ENCODE assay signal across 1 cellular context in the genomic region with DNA sequence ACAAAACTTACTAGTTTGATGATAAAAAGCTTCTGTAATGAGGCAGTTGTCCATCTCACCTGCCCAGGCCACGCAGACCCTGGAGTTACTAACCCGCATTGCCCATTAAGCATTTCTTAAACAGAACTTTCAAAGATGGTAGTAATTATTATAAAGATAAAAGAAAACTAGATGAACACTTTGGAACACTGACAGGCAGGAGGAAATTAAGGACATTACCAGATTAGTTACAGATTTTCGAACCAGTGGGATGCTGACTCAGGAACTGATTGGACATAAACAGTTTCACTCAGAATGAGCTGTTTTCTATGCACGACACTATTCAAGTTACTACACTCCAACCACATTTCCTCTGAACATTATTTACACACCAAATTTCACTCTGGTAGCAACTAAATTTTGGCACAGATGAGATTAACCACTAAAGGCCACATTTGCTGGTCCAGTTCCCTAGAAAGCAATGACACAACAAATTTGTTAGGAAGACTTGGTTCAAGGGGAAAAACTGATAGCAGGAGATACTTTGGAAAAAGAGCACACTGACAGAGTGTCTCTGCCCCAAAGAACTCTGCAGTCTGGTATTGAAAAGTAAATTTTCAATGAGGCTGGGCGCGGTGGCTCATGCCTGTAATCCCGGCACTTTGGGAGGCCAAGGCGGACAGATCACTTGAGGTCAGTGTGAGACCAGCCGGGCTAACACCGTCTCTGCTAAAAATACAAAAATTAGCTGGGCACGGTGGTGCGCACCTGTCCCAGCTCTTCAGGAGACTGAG.
TF ChIP-seq lines count a peak whose summit lies in the region.

No MANE protein-coding gene starts in this region.

TF ChIP-seq in HepG2, 621 proteins besides CTCF, POLR2A, EP300 and RAD21 (continued from another document and continues in another):
- TF ChIP-seq, protein P1, sequence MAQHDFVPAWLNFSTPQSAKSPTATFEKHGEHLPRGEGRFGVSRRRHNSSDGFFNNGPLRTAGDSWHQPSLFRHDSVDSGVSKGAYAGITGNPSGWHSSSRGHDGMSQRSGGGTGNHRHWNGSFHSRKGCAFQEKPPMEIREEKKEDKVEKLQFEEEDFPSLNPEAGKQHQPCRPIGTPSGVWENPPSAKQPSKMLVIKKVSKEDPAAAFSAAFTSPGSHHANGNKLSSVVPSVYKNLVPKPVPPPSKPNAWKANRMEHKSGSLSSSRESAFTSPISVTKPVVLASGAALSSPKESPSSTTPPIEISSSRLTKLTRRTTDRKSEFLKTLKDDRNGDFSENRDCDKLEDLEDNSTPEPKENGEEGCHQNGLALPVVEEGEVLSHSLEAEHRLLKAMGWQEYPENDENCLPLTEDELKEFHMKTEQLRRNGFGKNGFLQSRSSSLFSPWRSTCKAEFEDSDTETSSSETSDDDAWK (CRISPR knock-in tag; IDR thresholded peaks at IDR 0.05) = no peak
- TF ChIP-seq ZNF891 (CRISPR knock-in tag; IDR thresholded peaks at IDR 0.05) = no peak
- TF ChIP-seq GABPB1 (CRISPR knock-in tag; IDR thresholded peaks at IDR 0.05) = 0 out of 2 replicates have a peak, but pooled peaks have one; percentile 21
- no peak for TF ChIP-seq MAZ (IDR thresholded peaks at IDR 0.05; ENCODE audit: borderline replicate concordance, low read depth, low read length)
- no peak for TF ChIP-seq MAZ (CRISPR knock-in tag; IDR thresholded peaks at IDR 0.05; ENCODE audit: low read depth)
- no peak for TF ChIP-seq HIVEP1 (CRISPR knock-in tag; IDR thresholded peaks at IDR 0.05)
- no peak for TF ChIP-seq HOXD1 (CRISPR knock-in tag; IDR thresholded peaks at IDR 0.05)
- TF ChIP-seq RNF2 (conservative IDR thresholded peaks at IDR 0.05; ENCODE audit: low read depth) = no peak
- no peak for TF ChIP-seq SP2 (CRISPR knock-in tag; IDR thresholded peaks at IDR 0.05)
- TF ChIP-seq ZNF788 (CRISPR knock-in tag; IDR thresholded peaks at IDR 0.05; ENCODE audit: borderline replicate concordance) = no peak
- no peak for TF ChIP-seq ZNF431 (CRISPR knock-in tag; IDR thresholded peaks at IDR 0.05; ENCODE audit: borderline replicate concordance, low read depth)
- TF ChIP-seq ZBTB21 (CRISPR knock-in tag; IDR thresholded peaks at IDR 0.05) = no peak
- TF ChIP-seq, protein P2, sequence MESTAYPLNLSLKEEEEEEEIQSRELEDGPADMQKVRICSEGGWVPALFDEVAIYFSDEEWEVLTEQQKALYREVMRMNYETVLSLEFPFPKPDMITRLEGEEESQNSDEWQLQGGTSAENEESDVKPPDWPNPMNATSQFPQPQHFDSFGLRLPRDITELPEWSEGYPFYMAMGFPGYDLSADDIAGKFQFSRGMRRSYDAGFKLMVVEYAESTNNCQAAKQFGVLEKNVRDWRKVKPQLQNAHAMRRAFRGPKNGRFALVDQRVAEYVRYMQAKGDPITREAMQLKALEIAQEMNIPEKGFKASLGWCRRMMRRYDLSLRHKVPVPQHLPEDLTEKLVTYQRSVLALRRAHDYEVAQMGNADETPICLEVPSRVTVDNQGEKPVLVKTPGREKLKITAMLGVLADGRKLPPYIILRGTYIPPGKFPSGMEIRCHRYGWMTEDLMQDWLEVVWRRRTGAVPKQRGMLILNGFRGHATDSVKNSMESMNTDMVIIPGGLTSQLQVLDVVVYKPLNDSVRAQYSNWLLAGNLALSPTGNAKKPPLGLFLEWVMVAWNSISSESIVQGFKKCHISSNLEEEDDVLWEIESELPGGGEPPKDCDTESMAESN (CRISPR knock-in tag; conservative IDR thresholded peaks at IDR 0.05) = no peak
- no peak for TF ChIP-seq TEAD3 (CRISPR knock-in tag; optimal IDR thresholded peaks at IDR 0.05; ENCODE audit: borderline replicate concordance)
- TF ChIP-seq, protein P3, sequence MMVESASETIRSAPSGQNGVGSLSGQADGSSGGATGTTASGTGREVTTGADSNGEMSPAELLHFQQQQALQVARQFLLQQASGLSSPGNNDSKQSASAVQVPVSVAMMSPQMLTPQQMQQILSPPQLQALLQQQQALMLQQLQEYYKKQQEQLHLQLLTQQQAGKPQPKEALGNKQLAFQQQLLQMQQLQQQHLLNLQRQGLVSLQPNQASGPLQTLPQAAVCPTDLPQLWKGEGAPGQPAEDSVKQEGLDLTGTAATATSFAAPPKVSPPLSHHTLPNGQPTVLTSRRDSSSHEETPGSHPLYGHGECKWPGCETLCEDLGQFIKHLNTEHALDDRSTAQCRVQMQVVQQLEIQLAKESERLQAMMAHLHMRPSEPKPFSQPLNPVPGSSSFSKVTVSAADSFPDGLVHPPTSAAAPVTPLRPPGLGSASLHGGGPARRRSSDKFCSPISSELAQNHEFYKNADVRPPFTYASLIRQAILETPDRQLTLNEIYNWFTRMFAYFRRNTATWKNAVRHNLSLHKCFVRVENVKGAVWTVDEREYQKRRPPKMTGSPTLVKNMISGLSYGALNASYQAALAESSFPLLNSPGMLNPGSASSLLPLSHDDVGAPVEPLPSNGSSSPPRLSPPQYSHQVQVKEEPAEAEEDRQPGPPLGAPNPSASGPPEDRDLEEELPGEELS (CRISPR knock-in tag; IDR thresholded peaks at IDR 0.05) = no peak
- no peak for TF ChIP-seq PLRG1 (conservative IDR thresholded peaks at IDR 0.05)
- TF ChIP-seq CC2D1A (CRISPR knock-in tag; IDR thresholded peaks at IDR 0.05) = no peak
- no peak for TF ChIP-seq BHLHE40 (IDR thresholded peaks at IDR 0.05; ENCODE audit: low read length)
- no peak for TF ChIP-seq GATA4 (IDR thresholded peaks at IDR 0.05; ENCODE audit: borderline replicate concordance, low read depth)
- TF ChIP-seq, protein P4, sequence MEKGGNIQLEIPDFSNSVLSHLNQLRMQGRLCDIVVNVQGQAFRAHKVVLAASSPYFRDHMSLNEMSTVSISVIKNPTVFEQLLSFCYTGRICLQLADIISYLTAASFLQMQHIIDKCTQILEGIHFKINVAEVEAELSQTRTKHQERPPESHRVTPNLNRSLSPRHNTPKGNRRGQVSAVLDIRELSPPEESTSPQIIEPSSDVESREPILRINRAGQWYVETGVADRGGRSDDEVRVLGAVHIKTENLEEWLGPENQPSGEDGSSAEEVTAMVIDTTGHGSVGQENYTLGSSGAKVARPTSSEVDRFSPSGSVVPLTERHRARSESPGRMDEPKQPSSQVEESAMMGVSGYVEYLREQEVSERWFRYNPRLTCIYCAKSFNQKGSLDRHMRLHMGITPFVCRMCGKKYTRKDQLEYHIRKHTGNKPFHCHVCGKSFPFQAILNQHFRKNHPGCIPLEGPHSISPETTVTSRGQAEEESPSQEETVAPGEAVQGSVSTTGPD (CRISPR knock-in tag; IDR thresholded peaks at IDR 0.05) = no peak
- no peak for TF ChIP-seq ZNF33A (CRISPR knock-in tag; IDR thresholded peaks at IDR 0.05; ENCODE audit: borderline replicate concordance)
- TF ChIP-seq ZBTB8A (CRISPR knock-in tag; IDR thresholded peaks at IDR 0.05; ENCODE audit: borderline replicate concordance, low read depth) = no peak
- TF ChIP-seq JDP2 (CRISPR knock-in tag; IDR thresholded peaks at IDR 0.05; ENCODE audit: borderline replicate concordance) = no peak
- no peak for TF ChIP-seq MED13 (CRISPR knock-in tag; IDR thresholded peaks at IDR 0.05)
- TF ChIP-seq PAF1 (CRISPR knock-in tag; IDR thresholded peaks at IDR 0.05) = peak; percentile 6; the same call in 1 of the 2 replicates
- TF ChIP-seq MIXL1 (CRISPR knock-in tag; IDR thresholded peaks at IDR 0.05) = no peak
- no peak for TF ChIP-seq HNRNPL (IDR thresholded peaks at IDR 0.05; ENCODE audit: low read depth, low read length)
- TF ChIP-seq, protein P5, sequence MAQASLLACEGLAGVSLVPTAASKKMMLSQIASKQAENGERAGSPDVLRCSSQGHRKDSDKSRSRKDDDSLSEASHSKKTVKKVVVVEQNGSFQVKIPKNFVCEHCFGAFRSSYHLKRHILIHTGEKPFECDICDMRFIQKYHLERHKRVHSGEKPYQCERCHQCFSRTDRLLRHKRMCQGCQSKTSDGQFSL (CRISPR knock-in tag; IDR thresholded peaks at IDR 0.05) = no peak
- TF ChIP-seq, protein P6, sequence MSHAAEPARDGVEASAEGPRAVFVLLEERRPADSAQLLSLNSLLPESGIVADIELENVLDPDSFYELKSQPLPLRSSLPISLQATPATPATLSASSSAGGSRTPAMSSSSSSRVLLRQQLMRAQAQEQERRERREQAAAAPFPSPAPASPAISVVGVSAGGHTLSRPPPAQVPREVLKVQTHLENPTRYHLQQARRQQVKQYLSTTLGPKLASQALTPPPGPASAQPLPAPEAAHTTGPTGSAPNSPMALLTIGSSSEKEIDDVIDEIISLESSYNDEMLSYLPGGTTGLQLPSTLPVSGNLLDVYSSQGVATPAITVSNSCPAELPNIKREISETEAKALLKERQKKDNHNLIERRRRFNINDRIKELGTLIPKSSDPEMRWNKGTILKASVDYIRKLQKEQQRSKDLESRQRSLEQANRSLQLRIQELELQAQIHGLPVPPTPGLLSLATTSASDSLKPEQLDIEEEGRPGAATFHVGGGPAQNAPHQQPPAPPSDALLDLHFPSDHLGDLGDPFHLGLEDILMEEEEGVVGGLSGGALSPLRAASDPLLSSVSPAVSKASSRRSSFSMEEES (CRISPR knock-in tag; IDR thresholded peaks at IDR 0.05) = no peak
- TF ChIP-seq NFE2L2 (IDR thresholded peaks at IDR 0.05; ENCODE audit: low read length) = peak; percentile 34; the same call in 1 of the 2 replicates
- TF ChIP-seq ADNP (CRISPR knock-in tag; IDR thresholded peaks at IDR 0.05) = no peak
- TF ChIP-seq, protein P7, sequence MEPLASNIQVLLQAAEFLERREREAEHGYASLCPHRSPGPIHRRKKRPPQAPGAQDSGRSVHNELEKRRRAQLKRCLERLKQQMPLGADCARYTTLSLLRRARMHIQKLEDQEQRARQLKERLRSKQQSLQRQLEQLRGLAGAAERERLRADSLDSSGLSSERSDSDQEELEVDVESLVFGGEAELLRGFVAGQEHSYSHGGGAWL (CRISPR knock-in tag; IDR thresholded peaks at IDR 0.05) = 0 out of 2 replicates have a peak, but pooled peaks have one; percentile 60
- TF ChIP-seq MAFF (IDR thresholded peaks at IDR 0.05; ENCODE audit: low read depth, low read length) = peak; percentile 87
- TF ChIP-seq NAIF1 (CRISPR knock-in tag; IDR thresholded peaks at IDR 0.05; ENCODE audit: borderline replicate concordance) = no peak
- no peak for TF ChIP-seq STAG1 (CRISPR knock-in tag; IDR thresholded peaks at IDR 0.05)
- TF ChIP-seq ZNF432 (CRISPR knock-in tag; IDR thresholded peaks at IDR 0.05; ENCODE audit: borderline replicate concordance) = no peak
- TF ChIP-seq, protein P8, sequence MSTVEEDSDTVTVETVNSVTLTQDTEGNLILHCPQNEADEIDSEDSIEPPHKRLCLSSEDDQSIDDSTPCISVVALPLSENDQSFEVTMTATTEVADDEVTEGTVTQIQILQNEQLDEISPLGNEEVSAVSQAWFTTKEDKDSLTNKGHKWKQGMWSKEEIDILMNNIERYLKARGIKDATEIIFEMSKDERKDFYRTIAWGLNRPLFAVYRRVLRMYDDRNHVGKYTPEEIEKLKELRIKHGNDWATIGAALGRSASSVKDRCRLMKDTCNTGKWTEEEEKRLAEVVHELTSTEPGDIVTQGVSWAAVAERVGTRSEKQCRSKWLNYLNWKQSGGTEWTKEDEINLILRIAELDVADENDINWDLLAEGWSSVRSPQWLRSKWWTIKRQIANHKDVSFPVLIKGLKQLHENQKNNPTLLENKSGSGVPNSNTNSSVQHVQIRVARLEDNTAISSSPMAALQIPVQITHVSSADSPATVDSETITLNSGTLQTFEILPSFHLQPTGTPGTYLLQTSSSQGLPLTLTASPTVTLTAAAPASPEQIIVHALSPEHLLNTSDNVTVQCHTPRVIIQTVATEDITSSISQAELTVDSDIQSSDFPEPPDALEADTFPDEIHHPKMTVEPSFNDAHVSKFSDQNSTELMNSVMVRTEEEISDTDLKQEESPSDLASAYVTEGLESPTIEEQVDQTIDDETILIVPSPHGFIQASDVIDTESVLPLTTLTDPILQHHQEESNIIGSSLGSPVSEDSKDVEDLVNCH (CRISPR knock-in tag; IDR thresholded peaks at IDR 0.05) = no peak; the same call in 1 of the 2 replicates
- TF ChIP-seq ZNF350 (CRISPR knock-in tag; IDR thresholded peaks at IDR 0.05; ENCODE audit: borderline replicate concordance, low read depth) = no peak
- TF ChIP-seq, protein P9, sequence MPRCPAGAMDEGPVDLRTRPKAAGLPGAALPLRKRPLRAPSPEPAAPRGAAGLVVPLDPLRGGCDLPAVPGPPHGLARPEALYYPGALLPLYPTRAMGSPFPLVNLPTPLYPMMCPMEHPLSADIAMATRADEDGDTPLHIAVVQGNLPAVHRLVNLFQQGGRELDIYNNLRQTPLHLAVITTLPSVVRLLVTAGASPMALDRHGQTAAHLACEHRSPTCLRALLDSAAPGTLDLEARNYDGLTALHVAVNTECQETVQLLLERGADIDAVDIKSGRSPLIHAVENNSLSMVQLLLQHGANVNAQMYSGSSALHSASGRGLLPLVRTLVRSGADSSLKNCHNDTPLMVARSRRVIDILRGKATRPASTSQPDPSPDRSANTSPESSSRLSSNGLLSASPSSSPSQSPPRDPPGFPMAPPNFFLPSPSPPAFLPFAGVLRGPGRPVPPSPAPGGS (CRISPR knock-in tag; IDR thresholded peaks at IDR 0.05) = no peak
- TF ChIP-seq, protein P10, sequence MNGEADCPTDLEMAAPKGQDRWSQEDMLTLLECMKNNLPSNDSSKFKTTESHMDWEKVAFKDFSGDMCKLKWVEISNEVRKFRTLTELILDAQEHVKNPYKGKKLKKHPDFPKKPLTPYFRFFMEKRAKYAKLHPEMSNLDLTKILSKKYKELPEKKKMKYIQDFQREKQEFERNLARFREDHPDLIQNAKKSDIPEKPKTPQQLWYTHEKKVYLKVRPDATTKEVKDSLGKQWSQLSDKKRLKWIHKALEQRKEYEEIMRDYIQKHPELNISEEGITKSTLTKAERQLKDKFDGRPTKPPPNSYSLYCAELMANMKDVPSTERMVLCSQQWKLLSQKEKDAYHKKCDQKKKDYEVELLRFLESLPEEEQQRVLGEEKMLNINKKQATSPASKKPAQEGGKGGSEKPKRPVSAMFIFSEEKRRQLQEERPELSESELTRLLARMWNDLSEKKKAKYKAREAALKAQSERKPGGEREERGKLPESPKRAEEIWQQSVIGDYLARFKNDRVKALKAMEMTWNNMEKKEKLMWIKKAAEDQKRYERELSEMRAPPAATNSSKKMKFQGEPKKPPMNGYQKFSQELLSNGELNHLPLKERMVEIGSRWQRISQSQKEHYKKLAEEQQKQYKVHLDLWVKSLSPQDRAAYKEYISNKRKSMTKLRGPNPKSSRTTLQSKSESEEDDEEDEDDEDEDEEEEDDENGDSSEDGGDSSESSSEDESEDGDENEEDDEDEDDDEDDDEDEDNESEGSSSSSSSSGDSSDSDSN (CRISPR knock-in tag; IDR thresholded peaks at IDR 0.05) = no peak
- no peak for TF ChIP-seq ZNF773 (CRISPR knock-in tag; IDR thresholded peaks at IDR 0.05; ENCODE audit: borderline replicate concordance)
- no peak for TF ChIP-seq MZF1 (CRISPR knock-in tag; IDR thresholded peaks at IDR 0.05; ENCODE audit: borderline replicate concordance)
- no peak for TF ChIP-seq ZNF138 (CRISPR knock-in tag; IDR thresholded peaks at IDR 0.05; ENCODE audit: low read depth)
- TF ChIP-seq PHF20 (CRISPR knock-in tag; IDR thresholded peaks at IDR 0.05) = no peak; the same call in 1 of the 2 replicates
- TF ChIP-seq GTF2F1 (IDR thresholded peaks at IDR 0.05; ENCODE audit: low read length) = no peak
